ENCODE assay signal across 10 cellular contexts in genomic region chr20:22248052-22248667, GRCh38.
DNase-seq lines count a peak whose midpoint lies in the region; ATAC-seq, FAIRE-seq and TF ChIP-seq lines count a peak whose summit lies in the region.
"Had no signal": no experiment of that assay in that cellular context is flagged by ENCODE, and none has a peak within 500 bp of the region (broad histone marks: within the 10 kb centered on the region; RNA-seq: fewer than 3 reads in every experiment).

No MANE protein-coding gene starts in this region.

- H3K27ac ChIP-seq in GM23338 (ENCODE audit: low read depth) (no peak overlapping the region), keratinocyte (ENCODE audit: control insufficient read depth, insufficient read depth, low read length) (no peak overlapping the region)

- dilution Hi-C loops in keratinocyte (cut with MboI; ENCODE audit: extremely low pct_ligation_motif_present, low sequenced_read_pairs): no loop called here

- peaks cover 3% of the 10 kb centered on the region for H3K27me3 Mint-ChIP-seq in GM23338 (ENCODE audit: insufficient read depth, low read depth, poor library complexity)

- intact Hi-C loops in left cardiac atrium (cut with DNase I): loop anchor here in 1 of 2 donors (10.0 kb wide), 1 partner anchor 533 kb away; no protein-coding TSS in a partner anchor

- no peaks in the 10 kb centered on the region for H3K4me1 ChIP-seq in GM23338 (ENCODE audit: insufficient read depth)
- H3K4me1 ChIP-seq in keratinocyte (ENCODE audit: control insufficient read depth, extremely low read depth, insufficient read depth, low read length): no peaks in the 10 kb centered on the region

- TF ChIP-seq CTCF in AG09319 (IDR thresholded peaks at IDR 0.05; ENCODE audit: low read depth, low read length) (peak; percentile 37), GM23338 (conservative IDR thresholded peaks at IDR 0.05; ENCODE audit: low read depth in 2 of 2) (peak; percentile 72 to 86), keratinocyte (optimal IDR thresholded peaks at IDR 0.05 in 1 of 3, IDR thresholded peaks at IDR 0.05 in 1 of 3, conservative IDR thresholded peaks at IDR 0.05 in 1 of 3; ENCODE audit: extremely low read depth in 1 of 3, insufficient read depth in 2 of 3, low read length in 3 of 3) (peak; percentile 57 to 72 (median 64))

- H3K79me2 ChIP-seq in GM23338 (replicated peaks; ENCODE audit: insufficient read depth) (no peaks in the 10 kb centered on the region), keratinocyte (ENCODE audit: control insufficient read depth, insufficient read depth, low read length) (no peaks in the 10 kb centered on the region)

- no peaks in the 10 kb centered on the region for H3K9me1 ChIP-seq in keratinocyte (ENCODE audit: control insufficient read depth, extremely low read depth, insufficient read depth, low read length)

- H3K4me2 ChIP-seq in GM23338 (no peak overlapping the region), keratinocyte (ENCODE audit: control insufficient read depth, extremely low read depth, insufficient read depth, low read depth, low read length) (no peak overlapping the region)

- H3K27ac Mint-ChIP-seq in GM23338: no peak overlapping the region
- H3K27ac Mint-ChIP-seq: stimulated activated naive B cell treated with anti-CD40 and anti-IgM and Interleukin-4, amounts not matched to agents 10 μg/mL and 1 μg/mL and 100 μg/mL, for 72 hours had no signal

- no peaks in the 10 kb centered on the region for H3K36me3 Mint-ChIP-seq in GM23338 (ENCODE audit: low read depth)
- H3K36me3 Mint-ChIP-seq: stimulated activated naive B cell treated with anti-CD40 and anti-IgM and Interleukin-4, amounts not matched to agents 10 μg/mL and 1 μg/mL and 100 μg/mL, for 72 hours had no signal

- ATAC-seq in GM23338: peak; percentile 62; the same call in 2 of the 3 replicates
- no peak for ATAC-seq in GM19397 (IDR thresholded peaks at IDR 0.05; ENCODE audit: unreplicated experiment)
- ATAC-seq in left cardiac atrium: no peak
- ATAC-seq: stimulated activated naive B cell treated with anti-CD40 and anti-IgM and Interleukin-4, amounts not matched to agents 10 μg/mL and 1 μg/mL and 100 μg/mL, for 72 hours had no signal

- no peaks in the 10 kb centered on the region for H3K9me3 Mint-ChIP-seq in GM23338
- H3K9me3 Mint-ChIP-seq: stimulated activated naive B cell treated with anti-CD40 and anti-IgM and Interleukin-4, amounts not matched to agents 10 μg/mL and 1 μg/mL and 100 μg/mL, for 72 hours had no signal

- H3K36me3 ChIP-seq in GM23338 (ENCODE audit: insufficient read depth) (no peaks in the 10 kb centered on the region), keratinocyte (ENCODE audit: control insufficient read depth in 2 of 2, extremely low read depth in 1 of 2, insufficient read depth in 2 of 2, low read length in 2 of 2) (no peaks in the 10 kb centered on the region)

- no peak overlapping the region for H3K9ac ChIP-seq in keratinocyte (ENCODE audit: control insufficient read depth, extremely low read depth, insufficient read depth, low read length)

- H3K27me3 ChIP-seq in GM23338 (ENCODE audit: insufficient read depth) (no peaks in the 10 kb centered on the region), keratinocyte (ENCODE audit: control insufficient read depth, extremely low read depth, insufficient read depth, low read length) (no peaks in the 10 kb centered on the region)

- no peak overlapping the region for H3K4me3 Mint-ChIP-seq in GM23338
- H3K4me3 Mint-ChIP-seq: stimulated activated naive B cell treated with anti-CD40 and anti-IgM and Interleukin-4, amounts not matched to agents 10 μg/mL and 1 μg/mL and 100 μg/mL, for 72 hours had no signal

- no peaks in the 10 kb centered on the region for H3K9me3 ChIP-seq in keratinocyte (ENCODE audit: control insufficient read depth, low read depth, low read length)

- peaks cover 18% of the 10 kb centered on the region for H3K4me1 Mint-ChIP-seq in GM23338
- H3K4me1 Mint-ChIP-seq: stimulated activated naive B cell treated with anti-CD40 and anti-IgM and Interleukin-4, amounts not matched to agents 10 μg/mL and 1 μg/mL and 100 μg/mL, for 72 hours had no signal

- H3K9me2 ChIP-seq in GM23338 (ENCODE audit: insufficient read depth): 0 out of 2 replicates have a peak, but pooled peaks cover 4% of the 10 kb centered on the region

- H4K20me1 ChIP-seq in GM23338 (replicated peaks; ENCODE audit: insufficient read depth): no peaks in the 10 kb centered on the region
- H4K20me1 ChIP-seq in keratinocyte (ENCODE audit: control insufficient read depth, extremely low read depth, insufficient read depth, low read length): no peaks in the 10 kb centered on the region

- no peaks in the 10 kb centered on the region for H3F3A ChIP-seq in GM23338 (replicated peaks; ENCODE audit: low read depth)

- H2AFZ ChIP-seq in GM23338 (no peak overlapping the region; the same call in 1 of the 2 replicates), keratinocyte (ENCODE audit: control insufficient read depth, low read length) (no peak overlapping the region)

- DNase-seq in AG09319 (ENCODE audit: extremely low read depth, low read depth): no peak
- peak; percentile 71 for DNase-seq in GM23338 (ENCODE audit: low spot score)
- DNase-seq in SK-N-DZ (ENCODE audit: low spot score): peak; percentile 8
- no peak for DNase-seq in keratinocyte (ENCODE audit: low read depth, low spot score)
- DNase-seq in kidney tubule cell (ENCODE audit: low spot score): no peak
- DNase-seq in left cardiac atrium: no peak
- DNase-seq in NCI-H128 (lab: John Stamatoyannopoulos, UW; ENCODE audit: unreplicated experiment): no peak
- DNase-seq: stimulated activated naive B cell treated with anti-CD40 and anti-IgM and Interleukin-4, amounts not matched to agents 10 μg/mL and 1 μg/mL and 100 μg/mL, for 72 hours had no signal

- H3K4me3 ChIP-seq in GM23338: no peak overlapping the region
- H3K4me3 ChIP-seq in keratinocyte (ENCODE audit: control insufficient read depth in 2 of 3, extremely low read depth in 1 of 3, insufficient read depth in 2 of 3, low read depth in 1 of 3, low read length in 3 of 3): no peak overlapping the region

- peak; percentile 69 for FAIRE-seq in keratinocyte (lab: Jason Lieb, UNC)
- FAIRE-seq: colon had no signal

TF ChIP-seq in GM23338, 12 proteins besides CTCF, POLR2A, EP300 and RAD21 (continues in another document):
- TF ChIP-seq STAT1 (IDR thresholded peaks at IDR 0.05; ENCODE audit: unreplicated experiment) (no peak), EZH2 (IDR thresholded peaks at IDR 0.05; ENCODE audit: low read depth, unreplicated experiment) (no peak), ZNF114 (CRISPR knock-in tag; IDR thresholded peaks at IDR 0.05) (no peak), JUNB (IDR thresholded peaks at IDR 0.05; ENCODE audit: unreplicated experiment) (no peak), REST (IDR thresholded peaks at IDR 0.05; ENCODE audit: unreplicated experiment) (no peak)

Comparison
In these comparisons a context has a peak if more than half of its experiments do, and no peak if none do; other contexts are left out.
1. DNase-seq: peak in GM23338 (single experiment) and SK-N-DZ (single experiment); none in AG09319 (single experiment), keratinocyte (single experiment), kidney tubule cell (single experiment), left cardiac atrium (single experiment) and NCI-H128 (single experiment).
2. Peak in every context shown above with its lines, with median percentiles within 50 percentile points of each other: CTCF ChIP-seq.